1 cellular context compared by ENCODE assay signal in the genomic region with DNA sequence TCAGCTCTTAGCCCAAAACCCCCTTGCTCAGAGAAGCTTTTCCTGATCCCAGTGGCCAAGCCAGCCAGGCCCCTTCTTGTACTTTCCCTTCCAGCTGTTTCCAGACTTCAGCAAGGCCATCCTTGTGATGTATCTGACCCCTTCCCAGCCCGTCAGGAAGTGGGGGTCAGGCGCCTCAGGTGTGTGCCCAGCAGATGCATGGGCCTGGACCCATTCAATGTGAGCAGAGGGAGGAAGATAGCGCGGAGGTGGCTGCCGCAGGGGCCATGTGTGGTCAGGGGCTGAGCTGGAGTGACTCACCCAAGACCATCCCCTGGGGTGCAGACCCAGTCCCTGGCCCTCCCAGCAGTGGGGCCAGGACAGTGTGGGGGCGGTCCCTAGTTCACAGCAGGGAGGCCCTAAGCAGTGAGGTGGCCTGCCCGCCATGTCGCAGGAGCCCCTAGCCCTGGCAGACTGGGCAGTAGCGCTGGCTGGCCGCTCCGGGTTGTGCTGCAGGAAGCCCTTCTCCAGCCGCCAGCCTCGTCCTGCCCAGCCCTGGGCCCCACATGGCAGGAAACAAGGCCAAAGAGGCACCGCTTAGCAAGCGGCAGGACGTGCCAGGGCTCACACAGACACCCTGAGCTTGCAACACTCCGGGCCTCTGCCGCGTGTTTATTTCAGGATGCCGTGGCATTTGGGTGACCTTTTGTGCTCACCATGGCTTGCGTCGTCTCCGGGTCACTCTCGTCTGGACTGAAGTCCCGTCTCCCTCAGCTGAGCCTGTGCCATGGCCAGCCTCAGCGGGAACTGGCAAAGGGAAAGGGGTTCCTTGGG.
TF ChIP-seq lines count a peak whose summit lies in the region.

No MANE protein-coding gene starts in this region.

TF ChIP-seq in HepG2, 621 proteins besides CTCF, POLR2A, EP300 and RAD21 (continued from another document):
- TF ChIP-seq EHMT2 (IDR thresholded peaks at IDR 0.05; ENCODE audit: borderline replicate concordance, low read depth, low read length) (no peak), ZNF761 (CRISPR knock-in tag; conservative IDR thresholded peaks at IDR 0.05) (0 out of 2 replicates have a peak, but pooled peaks have one; percentile 59), ZNF124 (CRISPR knock-in tag; IDR thresholded peaks at IDR 0.05) (peak; percentile 82; the same call in 1 of the 2 replicates), NFE2L1 (CRISPR knock-in tag; IDR thresholded peaks at IDR 0.05; ENCODE audit: borderline replicate concordance) (peak; percentile 72; the same call in 1 of the 2 replicates), ZKSCAN5 (CRISPR knock-in tag; IDR thresholded peaks at IDR 0.05) (no peak), SNRNP70 (IDR thresholded peaks at IDR 0.05; ENCODE audit: low read depth, low read length) (no peak), ZNF564 (CRISPR knock-in tag; IDR thresholded peaks at IDR 0.05) (peak; percentile 92), MTA1 (CRISPR knock-in tag; IDR thresholded peaks at IDR 0.05; ENCODE audit: borderline replicate concordance) (peak; percentile 92), ZNF343 (CRISPR knock-in tag; IDR thresholded peaks at IDR 0.05) (no peak), ZNF138 (CRISPR knock-in tag; IDR thresholded peaks at IDR 0.05; ENCODE audit: low read depth) (0 out of 2 replicates have a peak, but pooled peaks have one; percentile 57), PHB2 (IDR thresholded peaks at IDR 0.05; ENCODE audit: partially characterized antibody) (no peak), BRCA1 (CRISPR knock-in tag; IDR thresholded peaks at IDR 0.05) (0 out of 2 replicates have a peak, but pooled peaks have one; percentile 77), ZNF75D (CRISPR knock-in tag; IDR thresholded peaks at IDR 0.05; ENCODE audit: borderline replicate concordance) (no peak), ZNF44 (CRISPR knock-in tag; IDR thresholded peaks at IDR 0.05) (0 out of 2 replicates have a peak, but pooled peaks have one; percentile 65), JUNB (CRISPR knock-in tag; IDR thresholded peaks at IDR 0.05; ENCODE audit: borderline replicate concordance) (no peak), ATF1 (CRISPR knock-in tag; IDR thresholded peaks at IDR 0.05) (peak; percentile 76), ZNF841 (CRISPR knock-in tag; IDR thresholded peaks at IDR 0.05; ENCODE audit: borderline replicate concordance) (no peak), ZNF543 (CRISPR knock-in tag; IDR thresholded peaks at IDR 0.05) (peak; percentile 81), ZNF577 (CRISPR knock-in tag; IDR thresholded peaks at IDR 0.05; ENCODE audit: borderline replicate concordance, low read depth) (no peak)
- TF ChIP-seq, protein P1, sequence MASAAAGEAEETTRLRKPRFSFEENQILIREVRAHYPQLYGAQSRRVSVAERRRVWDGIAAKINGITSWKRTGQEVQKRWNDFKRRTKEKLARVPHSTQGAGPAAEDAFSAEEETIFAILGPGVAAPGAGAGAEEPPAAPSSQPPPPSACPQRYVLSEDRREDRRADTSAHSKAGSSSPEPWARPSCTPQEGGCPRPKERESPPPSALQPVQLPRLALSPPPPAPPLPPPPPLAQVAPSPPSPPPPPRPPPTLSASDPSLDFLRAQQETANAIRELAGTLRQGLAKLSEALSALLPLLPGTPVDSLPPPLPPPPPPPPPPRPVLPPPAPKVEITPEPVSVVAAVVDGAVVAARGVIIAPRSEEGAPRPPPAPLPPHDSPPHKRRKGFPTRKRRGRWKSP (CRISPR knock-in tag; IDR thresholded peaks at IDR 0.05), result no peak; the same call in 1 of the 2 replicates
- TF ChIP-seq, protein P2, sequence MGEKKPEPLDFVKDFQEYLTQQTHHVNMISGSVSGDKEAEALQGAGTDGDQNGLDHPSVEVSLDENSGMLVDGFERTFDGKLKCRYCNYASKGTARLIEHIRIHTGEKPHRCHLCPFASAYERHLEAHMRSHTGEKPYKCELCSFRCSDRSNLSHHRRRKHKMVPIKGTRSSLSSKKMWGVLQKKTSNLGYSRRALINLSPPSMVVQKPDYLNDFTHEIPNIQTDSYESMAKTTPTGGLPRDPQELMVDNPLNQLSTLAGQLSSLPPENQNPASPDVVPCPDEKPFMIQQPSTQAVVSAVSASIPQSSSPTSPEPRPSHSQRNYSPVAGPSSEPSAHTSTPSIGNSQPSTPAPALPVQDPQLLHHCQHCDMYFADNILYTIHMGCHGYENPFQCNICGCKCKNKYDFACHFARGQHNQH (CRISPR knock-in tag; IDR thresholded peaks at IDR 0.05), result peak; percentile 98
- TF ChIP-seq, protein P3, sequence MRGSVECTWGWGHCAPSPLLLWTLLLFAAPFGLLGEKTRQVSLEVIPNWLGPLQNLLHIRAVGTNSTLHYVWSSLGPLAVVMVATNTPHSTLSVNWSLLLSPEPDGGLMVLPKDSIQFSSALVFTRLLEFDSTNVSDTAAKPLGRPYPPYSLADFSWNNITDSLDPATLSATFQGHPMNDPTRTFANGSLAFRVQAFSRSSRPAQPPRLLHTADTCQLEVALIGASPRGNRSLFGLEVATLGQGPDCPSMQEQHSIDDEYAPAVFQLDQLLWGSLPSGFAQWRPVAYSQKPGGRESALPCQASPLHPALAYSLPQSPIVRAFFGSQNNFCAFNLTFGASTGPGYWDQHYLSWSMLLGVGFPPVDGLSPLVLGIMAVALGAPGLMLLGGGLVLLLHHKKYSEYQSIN (CRISPR knock-in tag; IDR thresholded peaks at IDR 0.05; ENCODE audit: borderline replicate concordance), result no peak; the same call in 1 of the 2 replicates
- TF ChIP-seq, protein P4, sequence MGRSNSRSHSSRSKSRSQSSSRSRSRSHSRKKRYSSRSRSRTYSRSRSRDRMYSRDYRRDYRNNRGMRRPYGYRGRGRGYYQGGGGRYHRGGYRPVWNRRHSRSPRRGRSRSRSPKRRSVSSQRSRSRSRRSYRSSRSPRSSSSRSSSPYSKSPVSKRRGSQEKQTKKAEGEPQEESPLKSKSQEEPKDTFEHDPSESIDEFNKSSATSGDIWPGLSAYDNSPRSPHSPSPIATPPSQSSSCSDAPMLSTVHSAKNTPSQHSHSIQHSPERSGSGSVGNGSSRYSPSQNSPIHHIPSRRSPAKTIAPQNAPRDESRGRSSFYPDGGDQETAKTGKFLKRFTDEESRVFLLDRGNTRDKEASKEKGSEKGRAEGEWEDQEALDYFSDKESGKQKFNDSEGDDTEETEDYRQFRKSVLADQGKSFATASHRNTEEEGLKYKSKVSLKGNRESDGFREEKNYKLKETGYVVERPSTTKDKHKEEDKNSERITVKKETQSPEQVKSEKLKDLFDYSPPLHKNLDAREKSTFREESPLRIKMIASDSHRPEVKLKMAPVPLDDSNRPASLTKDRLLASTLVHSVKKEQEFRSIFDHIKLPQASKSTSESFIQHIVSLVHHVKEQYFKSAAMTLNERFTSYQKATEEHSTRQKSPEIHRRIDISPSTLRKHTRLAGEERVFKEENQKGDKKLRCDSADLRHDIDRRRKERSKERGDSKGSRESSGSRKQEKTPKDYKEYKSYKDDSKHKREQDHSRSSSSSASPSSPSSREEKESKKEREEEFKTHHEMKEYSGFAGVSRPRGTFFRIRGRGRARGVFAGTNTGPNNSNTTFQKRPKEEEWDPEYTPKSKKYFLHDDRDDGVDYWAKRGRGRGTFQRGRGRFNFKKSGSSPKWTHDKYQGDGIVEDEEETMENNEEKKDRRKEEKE (IDR thresholded peaks at IDR 0.05), result no peak
- TF ChIP-seq, protein P5, sequence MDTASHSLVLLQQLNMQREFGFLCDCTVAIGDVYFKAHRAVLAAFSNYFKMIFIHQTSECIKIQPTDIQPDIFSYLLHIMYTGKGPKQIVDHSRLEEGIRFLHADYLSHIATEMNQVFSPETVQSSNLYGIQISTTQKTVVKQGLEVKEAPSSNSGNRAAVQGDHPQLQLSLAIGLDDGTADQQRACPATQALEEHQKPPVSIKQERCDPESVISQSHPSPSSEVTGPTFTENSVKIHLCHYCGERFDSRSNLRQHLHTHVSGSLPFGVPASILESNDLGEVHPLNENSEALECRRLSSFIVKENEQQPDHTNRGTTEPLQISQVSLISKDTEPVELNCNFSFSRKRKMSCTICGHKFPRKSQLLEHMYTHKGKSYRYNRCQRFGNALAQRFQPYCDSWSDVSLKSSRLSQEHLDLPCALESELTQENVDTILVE (CRISPR knock-in tag; IDR thresholded peaks at IDR 0.05), result peak; percentile 59; the same call in 1 of the 2 replicates
